In the genomic region with DNA sequence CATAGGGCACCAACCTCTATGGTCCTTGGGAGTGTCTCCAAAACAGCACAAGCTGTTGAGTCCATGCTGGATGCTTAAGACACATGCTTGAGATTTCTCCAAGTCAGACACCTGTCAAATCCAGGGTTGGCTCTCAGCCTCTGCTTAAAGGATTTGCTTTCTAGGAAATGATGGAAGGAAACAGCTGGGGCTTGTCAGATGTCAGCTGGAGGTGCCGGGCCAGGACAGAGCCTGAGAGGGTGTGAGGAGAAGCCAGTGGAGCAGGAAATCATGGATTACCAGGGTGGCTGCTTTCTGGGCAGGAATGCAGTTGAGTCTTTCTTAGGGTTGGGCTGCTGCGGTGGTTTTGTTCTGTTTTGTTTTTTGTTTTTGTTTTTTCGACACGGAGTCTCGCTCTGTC, we compare ENCODE assay signal across 17 cellular contexts.
A peak's percentile ranks its signal among the peaks of the same experiment; 100 is the strongest.
DNase-seq lines count a peak whose midpoint lies in the region; ATAC-seq, FAIRE-seq and TF ChIP-seq lines count a peak whose summit lies in the region.
"Had no signal": no experiment of that assay in that cellular context is flagged by ENCODE, and none has a peak within 500 bp of the region (broad histone marks: within the 10 kb centered on the region; RNA-seq: fewer than 3 reads in every experiment).

No MANE protein-coding gene starts in this region.

- ATAC-seq in K562 (no peak), GM21786 (IDR thresholded peaks at IDR 0.05; ENCODE audit: unreplicated experiment) (no peak), GM21576 (IDR thresholded peaks at IDR 0.05; ENCODE audit: unreplicated experiment) (no peak)

- no peaks in the 10 kb centered on the region for H3K36me3 ChIP-seq in A673 (ENCODE audit: insufficient read depth, low read length, poor library complexity, severe bottlenecking)
- no peaks in the 10 kb centered on the region for H3K36me3 ChIP-seq in K562 (ENCODE audit: control insufficient read depth, insufficient read depth, low read length)

- WGBS in K562 (ENCODE audit: insufficient coverage, low coverage, missing lambda C conversion rate), result 49% methylated on average over 3 of the region's 5 CpGs

- H3K27ac ChIP-seq in A673 (ENCODE audit: low read depth, low read length, poor library complexity, severe bottlenecking) (no peak overlapping the region), K562 (ENCODE audit: extremely low read depth, low read depth, low read length) (no peak overlapping the region)
- H3K27ac ChIP-seq: C4-2B, GM23248 had no signal

- no peak for TF ChIP-seq RAD21 in K562 (CRISPR knock-in tag; conservative IDR thresholded peaks at IDR 0.05 in 1 of 2, IDR thresholded peaks at IDR 0.05 in 1 of 2)

- TF ChIP-seq CTCF in A673 (conservative IDR thresholded peaks at IDR 0.05; ENCODE audit: low read depth, low read length) (no peak), K562 (IDR thresholded peaks at IDR 0.05 in 2 of 3, conservative IDR thresholded peaks at IDR 0.05 in 1 of 3; ENCODE audit: insufficient read depth in 2 of 3, low read depth in 1 of 3, low read length in 3 of 3) (no peak), nephron (IDR thresholded peaks at IDR 0.05; ENCODE audit: unreplicated experiment in 3 of 3) (no peak)

- no peaks in the 10 kb centered on the region for H3K9me3 ChIP-seq in A673 (ENCODE audit: low read depth, low read length, poor library complexity, severe bottlenecking)
- no peaks in the 10 kb centered on the region for H3K9me3 ChIP-seq in K562 (replicated peaks; ENCODE audit: control insufficient read depth, insufficient read depth, low read depth, low read length)

- POLR2A ChIA-PET in A673 (lab: Charles Lee; ENCODE audit: low non-redundant PET), result no interaction called here
- POLR2A ChIA-PET in K562 (lab: Yijun Ruan, JAX), result interaction anchor here (1.2 to 1.4 kb wide), 2 partner anchors 9 to 11 kb away, joined by 3 to 6 read pairs; no protein-coding TSS in a partner anchor

- H3K79me2 ChIP-seq in K562 (ENCODE audit: control insufficient read depth, insufficient read depth, low read length), result no peaks in the 10 kb centered on the region

- peak overlapping the region; percentile 21 to 83 (median 51) for H3K27ac Mint-ChIP-seq in nephron

- in situ Hi-C loops in K562 (cut with MboI), result no loop called here

- BruUV-seq in A673 (replicated peaks; lab: Mats Ljungman, UMichigan) (no TSS peak), K562 (replicated peaks; lab: Mats Ljungman, UMichigan) (no TSS peak)

- no peaks in the 10 kb centered on the region for H3K9me3 Mint-ChIP-seq in nephron

- H3K4me3 Mint-ChIP-seq in nephron, result no peak overlapping the region

- CTCF ChIA-PET in A673 (lab: Charles Lee) (no interaction called here), K562 (lab: Yijun Ruan, JAX; ENCODE audit: low intra/inter-chr PET ratio) (no interaction called here)

- H3K4me1 ChIP-seq in A673 (ENCODE audit: insufficient read depth, low read length, poor library complexity, severe bottlenecking) (peaks cover 6% of the 10 kb centered on the region), K562 (replicated peaks in 1 of 2; ENCODE audit: control insufficient read depth in 2 of 2, insufficient read depth in 2 of 2, low read length in 2 of 2) (peaks cover 0 to 10% of the 10 kb centered on the region in 2 experiments; a peak in 4 of 5 replicates)

- H3K36me3 Mint-ChIP-seq in nephron (ENCODE audit: low read depth), result no peaks in the 10 kb centered on the region

- no peak overlapping the region; a peak in 1 of 4 replicates for H3K9ac ChIP-seq in K562 (ENCODE audit: insufficient read depth in 1 of 2, low read depth in 2 of 2, low read length in 2 of 2)
- H3K9ac ChIP-seq: GM23248 had no signal

- peaks cover 24% of the 10 kb centered on the region for H3K4me1 Mint-ChIP-seq in nephron

- no peak overlapping the region for H3K4me3 ChIP-seq in A673 (ENCODE audit: low read depth, low read length, poor library complexity, severe bottlenecking)
- no peak overlapping the region for H3K4me3 ChIP-seq in K562
- H3K4me3 ChIP-seq: GM12878, GM23248 had no signal

- H3K27me3 Mint-ChIP-seq in nephron (ENCODE audit: low read depth), result peaks cover 16% of the 10 kb centered on the region

- peaks cover 22% of the 10 kb centered on the region for H3K27me3 ChIP-seq in A673 (replicated peaks; ENCODE audit: insufficient read depth, low read depth, low read length, poor library complexity)
- no peaks in the 10 kb centered on the region for H3K27me3 ChIP-seq in K562 (ENCODE audit: control insufficient read depth in 2 of 2, insufficient read depth in 2 of 2, low read length in 2 of 2)

- no peak for TF ChIP-seq POLR2A in K562 (conservative IDR thresholded peaks at IDR 0.05)

- DNase-seq in A673 (ENCODE audit: low spot score) (peak; percentile 30), LHCN-M2 (ENCODE audit: low read depth) (peak; percentile 99), K562 (ENCODE audit: extremely low read depth in 1 of 4, low spot score in 3 of 4) (no peak), germinal center (ENCODE audit: low spot score) (no peak), NCI-H1048 (lab: John Stamatoyannopoulos, UW) (no peak)
- DNase-seq: COR-L47, NCI-H1092, NCI-H1694, RPMI8226 had no signal

- FAIRE-seq in K562 (lab: Jason Lieb, UNC), result no peak
- FAIRE-seq: A204.1, HTR-8/SVneo had no signal

- no peak overlapping the region for H3K4me2 ChIP-seq in K562 (ENCODE audit: insufficient read depth, low read length)

- H2AFZ ChIP-seq in K562 (ENCODE audit: low read depth, low read length), result no peak overlapping the region
- H2AFZ ChIP-seq: GM23248 had no signal

- H3K9me1 ChIP-seq in K562 (ENCODE audit: control insufficient read depth, insufficient read depth, low read length), result no peaks in the 10 kb centered on the region

- TF ChIP-seq EP300 in K562 (IDR thresholded peaks at IDR 0.05; ENCODE audit: low read length), result no peak

- intact Hi-C loops in A673 (cut with micrococcal nuclease; ENCODE audit: unreplicated experiment), result no loop called here
- intact Hi-C loops in K562 (cut with micrococcal nuclease), result no loop called here

- H4K20me1 ChIP-seq in K562 (replicated peaks; ENCODE audit: control insufficient read depth, insufficient read depth, low read length), result no peaks in the 10 kb centered on the region

TF ChIP-seq in K562, 482 proteins besides CTCF, POLR2A, EP300 and RAD21:
- TF ChIP-seq, protein P1, sequence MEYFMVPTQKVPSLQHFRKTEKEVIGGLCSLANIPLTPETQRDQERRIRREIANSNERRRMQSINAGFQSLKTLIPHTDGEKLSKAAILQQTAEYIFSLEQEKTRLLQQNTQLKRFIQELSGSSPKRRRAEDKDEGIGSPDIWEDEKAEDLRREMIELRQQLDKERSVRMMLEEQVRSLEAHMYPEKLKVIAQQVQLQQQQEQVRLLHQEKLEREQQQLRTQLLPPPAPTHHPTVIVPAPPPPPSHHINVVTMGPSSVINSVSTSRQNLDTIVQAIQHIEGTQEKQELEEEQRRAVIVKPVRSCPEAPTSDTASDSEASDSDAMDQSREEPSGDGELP (CRISPR knock-in tag; IDR thresholded peaks at IDR 0.05; ENCODE audit: borderline replicate concordance), result peak; percentile 24; the same call in 1 of the 2 replicates
- TF ChIP-seq JUND (IDR thresholded peaks at IDR 0.05; ENCODE audit: borderline replicate concordance, low read depth, low read length) (no peak), JUND (tag; IDR thresholded peaks at IDR 0.05; ENCODE audit: borderline replicate concordance, low read depth, low read length) (no peak), NR2C2 (CRISPR knock-in tag; IDR thresholded peaks at IDR 0.05) (no peak), NR2C2 (tag; IDR thresholded peaks at IDR 0.05) (no peak)

Comparison
In these comparisons a context has a peak if more than half of its experiments do, and no peak if none do; other contexts are left out.
1. DNase-seq: peak in A673 (single experiment) and LHCN-M2 (single experiment); none in K562 (0 of 4), germinal center (single experiment) and NCI-H1048 (single experiment).